ENCODE assay signal across 8 cellular contexts in genomic region chr2:64017811-64018714, GRCh38. TPM values are rescaled to one million over a fixed set of nuclear protein-coding genes. Genes with fewer than 3 reads are reported as not detected.
DNase-seq lines count a peak whose midpoint lies in the region; ATAC-seq and TF ChIP-seq lines count a peak whose summit lies in the region.

No MANE protein-coding gene starts in this region.

- H3K9ac ChIP-seq in HUES6 (ENCODE audit: low read length), result peak overlapping the region; percentile 79

- H3K4me1 ChIP-seq in HUES6 (ENCODE audit: control insufficient read depth, insufficient read depth, low read length), result peaks cover 10% of the 10 kb centered on the region
- peaks cover 28% of the 10 kb centered on the region for H3K4me1 ChIP-seq in upper lobe of right lung

- ATAC-seq in memory B cell (ENCODE audit: low read depth) (no peak), upper lobe of right lung (no peak), GM18505 (IDR thresholded peaks at IDR 0.05; ENCODE audit: unreplicated experiment) (no peak), HG02623 (IDR thresholded peaks at IDR 0.05; ENCODE audit: unreplicated experiment) (no peak)

- TF ChIP-seq POLR2A in GM18505 (IDR thresholded peaks at IDR 0.05; ENCODE audit: borderline replicate concordance, extremely low read depth, insufficient read depth, insufficient read length), result no peak

- DNase-seq in DMS 273 (lab: John Stamatoyannopoulos, UW; ENCODE audit: unreplicated experiment), result peak; percentile 70
- DNase-seq in RPMI8226, result peak; percentile 58
- peak in 1 of 10 donors; percentile 7 for DNase-seq in dorsolateral prefrontal cortex
- DNase-seq in memory B cell (ENCODE audit: low spot score in 2 of 2), result no peak
- no peak for DNase-seq in upper lobe of right lung

- intact Hi-C loops in dorsolateral prefrontal cortex (cut with DNase I), result loop anchor here (2.0 to 10.0 kb wide), 2 partner anchors 177 to 323 kb away; partner anchors contain the start of gene UGP2 (in 1 of the 2)
- intact Hi-C loops in upper lobe of right lung (cut with DNase I), result no loop called here

- H3K27ac ChIP-seq in HUES6 (ENCODE audit: low read depth, low read length), result peak overlapping the region; percentile 51; the same call in 1 of the 2 replicates
- peak overlapping the region in 57 of 59 donors; percentile 53 to 99 (median 93) for H3K27ac ChIP-seq in dorsolateral prefrontal cortex
- peak overlapping the region; percentile 95 for H3K27ac ChIP-seq in upper lobe of right lung

- peaks cover 29% of the 10 kb centered on the region for H3K4me1 Mint-ChIP-seq in memory B cell

- peak overlapping the region; percentile 98 for H3K4me3 Mint-ChIP-seq in memory B cell

- peak overlapping the region; percentile 96 for H3K27ac Mint-ChIP-seq in memory B cell

- no peaks in the 10 kb centered on the region for H3K36me3 ChIP-seq in HUES6 (ENCODE audit: control insufficient read depth, insufficient read depth, low read length)
- H3K36me3 ChIP-seq in upper lobe of right lung, result no peaks in the 10 kb centered on the region

- no peaks in the 10 kb centered on the region for H3K9me3 Mint-ChIP-seq in memory B cell

- H3K27me3 Mint-ChIP-seq in memory B cell, result no peaks in the 10 kb centered on the region

- H3K9me3 ChIP-seq in HUES6 (ENCODE audit: control insufficient read depth, insufficient read depth, low read depth, low read length) (no peaks in the 10 kb centered on the region), upper lobe of right lung (no peaks in the 10 kb centered on the region)

- H3K4me3 ChIP-seq in HUES6 (ENCODE audit: low read depth, low read length), result peak overlapping the region; percentile 82
- peak overlapping the region; percentile 38 to 88 (median 73) for H3K4me3 ChIP-seq in dorsolateral prefrontal cortex
- peak overlapping the region; percentile 65 for H3K4me3 ChIP-seq in upper lobe of right lung

- TF ChIP-seq CTCF in dorsolateral prefrontal cortex (IDR thresholded peaks at IDR 0.05 in 54 of 56, conservative IDR thresholded peaks at IDR 0.05 in 2 of 56; ENCODE audit: low read depth in 1 of 56, partially characterized antibody in 56 of 56), result peak in 2 of 56 donors; percentile 8 to 13
- TF ChIP-seq CTCF in upper lobe of right lung (IDR thresholded peaks at IDR 0.05), result no peak

- H3K27me3 ChIP-seq in HUES6 (ENCODE audit: control insufficient read depth, insufficient read depth, low read length) (no peaks in the 10 kb centered on the region), dorsolateral prefrontal cortex (no peaks in the 10 kb centered on the region), upper lobe of right lung (no peaks in the 10 kb centered on the region)

- H3K36me3 Mint-ChIP-seq in memory B cell, result no peaks in the 10 kb centered on the region

RNA-seq across cellular contexts. Expression of gene VPS54, which starts 1.2 kb away (rescaled TPM):
- total RNA-seq in dorsolateral prefrontal cortex, result 10 to 100 TPM; 11.8 to 23.3 (median 17.3) TPM
- total RNA-seq in upper lobe of right lung, result 27.0 TPM

Comparison
In these comparisons a context has a peak if more than half of its experiments do, and no peak if none do; other contexts are left out.
1. DNase-seq: peak in DMS 273 (single experiment) and RPMI8226 (single experiment); none in memory B cell (0 of 2) and upper lobe of right lung (single experiment).
2. Peak in every context shown above with its lines, with median percentiles within 50 percentile points of each other: H3K27ac ChIP-seq and H3K4me3 ChIP-seq.